15 cellular contexts compared by ENCODE assay signal in genomic region chr12:19972325-19973288, GRCh38.
DNase-seq lines count a peak whose midpoint lies in the region; ATAC-seq and TF ChIP-seq lines count a peak whose summit lies in the region.
"Had no signal": no experiment of that assay in that cellular context is flagged by ENCODE, and none has a peak within 500 bp of the region (broad histone marks: within the 10 kb centered on the region; RNA-seq: fewer than 3 reads in every experiment).

No MANE protein-coding gene starts in this region.

- no peaks in the 10 kb centered on the region for H4K20me1 ChIP-seq in mammary epithelial cell (ENCODE audit: insufficient read depth, low read length)
- H4K20me1 ChIP-seq in OCI-LY3 (ENCODE audit: insufficient read depth, low read length), result no peaks in the 10 kb centered on the region
- H4K20me1 ChIP-seq in Karpas-422 (ENCODE audit: insufficient read depth, low read depth, low read length), result no peaks in the 10 kb centered on the region

- WGBS in mammary epithelial cell (ENCODE audit: low coverage, missing lambda C conversion rate), result 53% methylated on average over 10 of the region's 11 CpGs
- WGBS in right lobe of liver (ENCODE audit: insufficient coverage, low coverage, low lambda C conversion rate, missing lambda C conversion rate), result 57% methylated on average over 7 of the region's 11 CpGs

- in situ Hi-C loops in mammary epithelial cell (cut with MboI; ENCODE audit: low sequenced_read_pairs in 2 of 2), result no loop called here

- H3K9me2 ChIP-seq in Karpas-422 (replicated peaks; ENCODE audit: insufficient read depth, low read length), result no peaks in the 10 kb centered on the region

- H3K4me1 Mint-ChIP-seq in MCF 10A (ENCODE audit: insufficient read depth, unreplicated experiment) (peaks cover 23% of the 10 kb centered on the region), type B pancreatic cell (ENCODE audit: unreplicated experiment) (peaks cover 29% of the 10 kb centered on the region)

- POLR2A ChIA-PET in MCF 10A (lab: Yijun Ruan, JAX), result no interaction called here

- H3K36me3 ChIP-seq in mammary epithelial cell (ENCODE audit: insufficient read depth, low read length) (no peaks in the 10 kb centered on the region), OCI-LY3 (replicated peaks; ENCODE audit: low read depth, low read length) (no peaks in the 10 kb centered on the region), right lobe of liver (no peaks in the 10 kb centered on the region), Karpas-422 (ENCODE audit: insufficient read depth, low read length) (no peaks in the 10 kb centered on the region)
- H3K36me3 ChIP-seq: prostate gland, tibial nerve had no signal

- H3K4me3 Mint-ChIP-seq in MCF 10A (ENCODE audit: unreplicated experiment) (no peak overlapping the region), type B pancreatic cell (peak overlapping the region; percentile 71)

- H3K4me3 ChIP-seq in mammary epithelial cell (replicated peaks in 1 of 3; ENCODE audit: insufficient read depth in 1 of 3, low read depth in 2 of 3, low read length in 3 of 3), result no peak overlapping the region
- no peak overlapping the region for H3K4me3 ChIP-seq in OCI-LY3 (ENCODE audit: low read length)
- H3K4me3 ChIP-seq in right lobe of liver, result no peak overlapping the region
- H3K4me3 ChIP-seq in Karpas-422 (ENCODE audit: low read length), result no peak overlapping the region
- H3K4me3 ChIP-seq: prostate gland, tibial nerve had no signal

- H3K9me3 Mint-ChIP-seq in MCF 10A (ENCODE audit: unreplicated experiment), result no peaks in the 10 kb centered on the region
- H3K9me3 Mint-ChIP-seq in type B pancreatic cell, result peaks cover 2% of the 10 kb centered on the region

- H3K9me3 ChIP-seq in mammary epithelial cell (replicated peaks; ENCODE audit: insufficient read depth, low read length) (no peaks in the 10 kb centered on the region), OCI-LY3 (ENCODE audit: insufficient read depth, low read length) (no peaks in the 10 kb centered on the region), right lobe of liver (no peaks in the 10 kb centered on the region), Karpas-422 (ENCODE audit: low read length) (no peaks in the 10 kb centered on the region)
- H3K9me3 ChIP-seq: prostate gland, tibial nerve had no signal

- H3K4me2 ChIP-seq in mammary epithelial cell (ENCODE audit: insufficient read depth, low read depth, low read length) (no peak overlapping the region), OCI-LY3 (ENCODE audit: low read length) (peak overlapping the region; percentile 60), Karpas-422 (ENCODE audit: low read depth, low read length, poor library complexity, severe bottlenecking) (no peak overlapping the region)

- H3K36me3 Mint-ChIP-seq in MCF 10A (ENCODE audit: insufficient read depth, unreplicated experiment) (no peaks in the 10 kb centered on the region), type B pancreatic cell (peaks cover 9% of the 10 kb centered on the region)

- CTCF ChIA-PET in MCF 10A (lab: Yijun Ruan, JAX) (interaction anchor here (0.7 to 1.5 kb wide), 2 partner anchors 57 to 95 kb away, joined by 3 to 4 read pairs; no protein-coding TSS in a partner anchor), mammary epithelial cell (lab: Charles Lee; ENCODE audit: low non-redundant PET) (no interaction called here)

- no peaks in the 10 kb centered on the region for H3K79me2 ChIP-seq in mammary epithelial cell (ENCODE audit: insufficient read depth, low read length)
- no peaks in the 10 kb centered on the region for H3K79me2 ChIP-seq in OCI-LY3 (ENCODE audit: low read length)
- H3K79me2 ChIP-seq in Karpas-422 (ENCODE audit: low read length), result no peaks in the 10 kb centered on the region

- TF ChIP-seq POLR2A in right lobe of liver (IDR thresholded peaks at IDR 0.05), result no peak

- intact Hi-C loops in MCF 10A (cut with micrococcal nuclease) (no loop called here), mammary epithelial cell (cut with micrococcal nuclease) (no loop called here), right lobe of liver (cut with DNase I) (no loop called here)

- BruUV-seq in MCF 10A (replicated peaks; lab: Mats Ljungman, UMichigan) (no TSS peak), mammary epithelial cell (replicated peaks; lab: Mats Ljungman, UMichigan) (no TSS peak)

- H3K27me3 Mint-ChIP-seq in MCF 10A (ENCODE audit: insufficient read depth, unreplicated experiment), result no peaks in the 10 kb centered on the region
- peaks cover 9% of the 10 kb centered on the region for H3K27me3 Mint-ChIP-seq in type B pancreatic cell

- DNase-seq in MCF 10A (ENCODE audit: unreplicated experiment), result no peak
- no peak for DNase-seq in mammary epithelial cell
- DNase-seq in right lobe of liver, result no peak
- no peak for DNase-seq in type B pancreatic cell (ENCODE audit: extremely low spot score, unreplicated experiment)
- DNase-seq in Karpas-422, result no peak
- no peak for DNase-seq in cerebellar cortex (ENCODE audit: low spot score)
- no peak for DNase-seq in effector CD4-positive, alpha-beta T cell
- DNase-seq: left ventricle myocardium superior; NCI-H2029; NK-92 treated with Interleukin-12 subunit alpha and Interleukin-12 subunit beta, amount 100 ng/mL, for 24 hours; stimulated activated CD4-positive, alpha-beta T cell treated with anti-CD3 and anti-CD28 coated beads, Interleukin-4, amount 100 ng/mL, for 4 hours had no signal

- H3K27ac ChIP-seq in mammary epithelial cell (ENCODE audit: insufficient read depth, low read depth, low read length) (no peak overlapping the region), OCI-LY3 (ENCODE audit: low read length) (no peak overlapping the region), right lobe of liver (peak overlapping the region; percentile 8 to 20 (median 11)), Karpas-422 (ENCODE audit: low read length) (no peak overlapping the region)
- H3K27ac ChIP-seq: prostate gland, tibial nerve had no signal

- H3K4me1 ChIP-seq in mammary epithelial cell (ENCODE audit: insufficient read depth, low read length), result no peaks in the 10 kb centered on the region
- peaks cover 31% of the 10 kb centered on the region for H3K4me1 ChIP-seq in OCI-LY3 (ENCODE audit: low read length)
- peaks cover 0 to 28% (median 19%) of the 10 kb centered on the region in 4 donors for H3K4me1 ChIP-seq in right lobe of liver
- H3K4me1 ChIP-seq in Karpas-422 (ENCODE audit: low read length), result no peaks in the 10 kb centered on the region
- H3K4me1 ChIP-seq: prostate gland had no signal

- H3K27ac Mint-ChIP-seq in MCF 10A (ENCODE audit: low read depth, unreplicated experiment) (peak overlapping the region; percentile 24), type B pancreatic cell (peak overlapping the region; percentile 95)

- no peak overlapping the region for H3K9ac ChIP-seq in mammary epithelial cell (ENCODE audit: insufficient read depth, low read length)
- H3K9ac ChIP-seq in OCI-LY3 (ENCODE audit: low read length), result no peak overlapping the region
- H3K9ac ChIP-seq in Karpas-422 (ENCODE audit: low read length), result no peak overlapping the region

- TF ChIP-seq CTCF in MCF 10A (IDR thresholded peaks at IDR 0.05; ENCODE audit: unreplicated experiment) (no peak), mammary epithelial cell (conservative IDR thresholded peaks at IDR 0.05 in 1 of 2, IDR thresholded peaks at IDR 0.05 in 1 of 2; ENCODE audit: extremely low read depth in 1 of 2, insufficient read depth in 1 of 2, low read depth in 1 of 2, low read length in 2 of 2) (no peak), OCI-LY3 (IDR thresholded peaks at IDR 0.05; ENCODE audit: low read depth, low read length) (no peak), right lobe of liver (IDR thresholded peaks at IDR 0.05) (no peak), type B pancreatic cell (conservative IDR thresholded peaks at IDR 0.05) (no peak)

- H3K27me3 ChIP-seq in mammary epithelial cell (ENCODE audit: insufficient read depth, low read length), result no peaks in the 10 kb centered on the region
- H3K27me3 ChIP-seq in OCI-LY3 (ENCODE audit: low read depth, low read length), result no peaks in the 10 kb centered on the region
- no peaks in the 10 kb centered on the region for H3K27me3 ChIP-seq in right lobe of liver
- no peaks in the 10 kb centered on the region for H3K27me3 ChIP-seq in Karpas-422 (ENCODE audit: low read length)
- H3K27me3 ChIP-seq: tibial nerve had no signal

- H2AFZ ChIP-seq in mammary epithelial cell (ENCODE audit: low read depth, low read length) (no peak overlapping the region), OCI-LY3 (ENCODE audit: low read depth, low read length) (0 out of 2 replicates have a peak overlapping the region, but pooled peaks have one; percentile 45), Karpas-422 (ENCODE audit: low read length) (no peak overlapping the region)

- ATAC-seq in right lobe of liver, result no peak
- ATAC-seq: HCT116, left ventricle myocardium superior had no signal

- dilution Hi-C loops in mammary epithelial cell (cut with HindIII; ENCODE audit: low sequenced_read_pairs), result no loop called here

Comparison
In these comparisons a context has a peak if more than half of its experiments do, and no peak if none do; other contexts are left out.
1. H3K27ac ChIP-seq: peak in right lobe of liver (3 of 3); none in mammary epithelial cell (single experiment), OCI-LY3 (single experiment) and Karpas-422 (single experiment).